ENCODE assay signal across 1 cellular context in the genomic region with DNA sequence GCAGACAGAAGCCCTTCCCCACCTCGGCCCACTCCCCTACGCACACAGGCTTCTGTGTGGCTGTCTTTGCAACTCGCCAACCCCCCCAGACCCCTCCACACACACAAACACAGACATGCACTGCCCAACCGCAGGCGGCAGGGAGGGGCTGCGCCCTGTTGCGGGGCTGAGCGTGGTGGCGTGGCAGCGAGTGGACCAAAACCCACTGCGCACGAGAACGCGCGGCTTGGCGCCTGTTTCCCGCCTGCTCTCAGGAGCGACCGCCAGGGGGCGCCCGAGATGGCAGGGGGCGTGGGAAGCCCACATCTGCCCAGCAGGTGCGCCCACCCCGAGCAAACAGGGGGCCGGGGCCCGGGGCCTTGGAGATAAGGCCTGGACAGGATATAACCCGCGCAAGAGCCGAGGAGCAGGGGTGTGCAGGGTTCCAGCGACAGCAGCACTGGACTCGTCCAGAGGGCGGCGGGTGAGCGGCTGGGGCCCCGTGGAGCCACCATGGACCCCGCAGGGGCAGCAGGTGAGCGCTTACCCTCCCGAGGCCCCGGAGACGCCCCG.
A peak's percentile ranks its signal among the peaks of the same experiment; 100 is the strongest.
TF ChIP-seq lines count a peak whose summit lies in the region.

A gene with protein sequence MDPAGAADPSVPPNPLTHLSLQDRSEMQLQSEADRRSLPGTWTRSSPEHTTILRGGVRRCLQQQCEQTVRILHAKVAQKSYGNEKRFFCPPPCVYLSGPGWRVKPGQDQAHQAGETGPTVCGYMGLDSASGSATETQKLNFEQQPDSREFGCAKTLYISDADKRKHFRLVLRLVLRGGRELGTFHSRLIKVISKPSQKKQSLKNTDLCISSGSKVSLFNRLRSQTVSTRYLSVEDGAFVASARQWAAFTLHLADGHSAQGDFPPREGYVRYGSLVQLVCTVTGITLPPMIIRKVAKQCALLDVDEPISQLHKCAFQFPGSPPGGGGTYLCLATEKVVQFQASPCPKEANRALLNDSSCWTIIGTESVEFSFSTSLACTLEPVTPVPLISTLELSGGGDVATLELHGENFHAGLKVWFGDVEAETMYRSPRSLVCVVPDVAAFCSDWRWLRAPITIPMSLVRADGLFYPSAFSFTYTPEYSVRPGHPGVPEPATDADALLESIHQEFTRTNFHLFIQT (plus strand): TSS at position 410 of the 552 bp plus-strand sequence. CDS start 83 bp downstream, at position 493.

TF ChIP-seq in K562, 482 proteins besides CTCF, POLR2A, EP300 and RAD21 (continued from another document):
- TF ChIP-seq, protein P1, sequence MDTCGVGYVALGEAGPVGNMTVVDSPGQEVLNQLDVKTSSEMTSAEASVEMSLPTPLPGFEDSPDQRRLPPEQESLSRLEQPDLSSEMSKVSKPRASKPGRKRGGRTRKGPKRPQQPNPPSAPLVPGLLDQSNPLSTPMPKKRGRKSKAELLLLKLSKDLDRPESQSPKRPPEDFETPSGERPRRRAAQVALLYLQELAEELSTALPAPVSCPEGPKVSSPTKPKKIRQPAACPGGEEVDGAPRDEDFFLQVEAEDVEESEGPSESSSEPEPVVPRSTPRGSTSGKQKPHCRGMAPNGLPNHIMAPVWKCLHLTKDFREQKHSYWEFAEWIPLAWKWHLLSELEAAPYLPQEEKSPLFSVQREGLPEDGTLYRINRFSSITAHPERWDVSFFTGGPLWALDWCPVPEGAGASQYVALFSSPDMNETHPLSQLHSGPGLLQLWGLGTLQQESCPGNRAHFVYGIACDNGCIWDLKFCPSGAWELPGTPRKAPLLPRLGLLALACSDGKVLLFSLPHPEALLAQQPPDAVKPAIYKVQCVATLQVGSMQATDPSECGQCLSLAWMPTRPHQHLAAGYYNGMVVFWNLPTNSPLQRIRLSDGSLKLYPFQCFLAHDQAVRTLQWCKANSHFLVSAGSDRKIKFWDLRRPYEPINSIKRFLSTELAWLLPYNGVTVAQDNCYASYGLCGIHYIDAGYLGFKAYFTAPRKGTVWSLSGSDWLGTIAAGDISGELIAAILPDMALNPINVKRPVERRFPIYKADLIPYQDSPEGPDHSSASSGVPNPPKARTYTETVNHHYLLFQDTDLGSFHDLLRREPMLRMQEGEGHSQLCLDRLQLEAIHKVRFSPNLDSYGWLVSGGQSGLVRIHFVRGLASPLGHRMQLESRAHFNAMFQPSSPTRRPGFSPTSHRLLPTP (IDR thresholded peaks at IDR 0.05; ENCODE audit: borderline replicate concordance, extremely low read depth, insufficient read length) = no peak
- TF ChIP-seq ZNF785 (CRISPR knock-in tag; IDR thresholded peaks at IDR 0.05) = no peak
- peak; percentile 48; the same call in 1 of the 2 replicates for TF ChIP-seq E2F3 (CRISPR knock-in tag; IDR thresholded peaks at IDR 0.05)
- peak; percentile 16; the same call in 1 of the 2 replicates for TF ChIP-seq ESRRA (IDR thresholded peaks at IDR 0.05; ENCODE audit: borderline replicate concordance, low read depth)
- TF ChIP-seq CCAR2 (IDR thresholded peaks at IDR 0.05; ENCODE audit: low read depth, low read length) = no peak
- TF ChIP-seq FOSL1 (tag; conservative IDR thresholded peaks at IDR 0.05) = no peak
- no peak for TF ChIP-seq ZNF140 (CRISPR knock-in tag; IDR thresholded peaks at IDR 0.05)
- TF ChIP-seq, protein P2, sequence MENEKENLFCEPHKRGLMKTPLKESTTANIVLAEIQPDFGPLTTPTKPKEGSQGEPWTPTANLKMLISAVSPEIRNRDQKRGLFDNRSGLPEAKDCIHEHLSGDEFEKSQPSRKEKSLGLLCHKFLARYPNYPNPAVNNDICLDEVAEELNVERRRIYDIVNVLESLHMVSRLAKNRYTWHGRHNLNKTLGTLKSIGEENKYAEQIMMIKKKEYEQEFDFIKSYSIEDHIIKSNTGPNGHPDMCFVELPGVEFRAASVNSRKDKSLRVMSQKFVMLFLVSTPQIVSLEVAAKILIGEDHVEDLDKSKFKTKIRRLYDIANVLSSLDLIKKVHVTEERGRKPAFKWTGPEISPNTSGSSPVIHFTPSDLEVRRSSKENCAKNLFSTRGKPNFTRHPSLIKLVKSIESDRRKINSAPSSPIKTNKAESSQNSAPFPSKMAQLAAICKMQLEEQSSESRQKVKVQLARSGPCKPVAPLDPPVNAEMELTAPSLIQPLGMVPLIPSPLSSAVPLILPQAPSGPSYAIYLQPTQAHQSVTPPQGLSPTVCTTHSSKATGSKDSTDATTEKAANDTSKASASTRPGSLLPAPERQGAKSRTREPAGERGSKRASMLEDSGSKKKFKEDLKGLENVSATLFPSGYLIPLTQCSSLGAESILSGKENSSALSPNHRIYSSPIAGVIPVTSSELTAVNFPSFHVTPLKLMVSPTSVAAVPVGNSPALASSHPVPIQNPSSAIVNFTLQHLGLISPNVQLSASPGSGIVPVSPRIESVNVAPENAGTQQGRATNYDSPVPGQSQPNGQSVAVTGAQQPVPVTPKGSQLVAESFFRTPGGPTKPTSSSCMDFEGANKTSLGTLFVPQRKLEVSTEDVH (IDR thresholded peaks at IDR 0.05; ENCODE audit: low read depth, partially characterized antibody) = peak; percentile 47
- peak; percentile 87 for TF ChIP-seq SAFB (IDR thresholded peaks at IDR 0.05; ENCODE audit: borderline replicate concordance, low read depth, low read length)
- peak; percentile 38; the same call in 1 of the 2 replicates for TF ChIP-seq KLF16 (IDR thresholded peaks at IDR 0.05)
- TF ChIP-seq BMI1 (IDR thresholded peaks at IDR 0.05; ENCODE audit: low read length) = no peak
- TF ChIP-seq, protein P3, sequence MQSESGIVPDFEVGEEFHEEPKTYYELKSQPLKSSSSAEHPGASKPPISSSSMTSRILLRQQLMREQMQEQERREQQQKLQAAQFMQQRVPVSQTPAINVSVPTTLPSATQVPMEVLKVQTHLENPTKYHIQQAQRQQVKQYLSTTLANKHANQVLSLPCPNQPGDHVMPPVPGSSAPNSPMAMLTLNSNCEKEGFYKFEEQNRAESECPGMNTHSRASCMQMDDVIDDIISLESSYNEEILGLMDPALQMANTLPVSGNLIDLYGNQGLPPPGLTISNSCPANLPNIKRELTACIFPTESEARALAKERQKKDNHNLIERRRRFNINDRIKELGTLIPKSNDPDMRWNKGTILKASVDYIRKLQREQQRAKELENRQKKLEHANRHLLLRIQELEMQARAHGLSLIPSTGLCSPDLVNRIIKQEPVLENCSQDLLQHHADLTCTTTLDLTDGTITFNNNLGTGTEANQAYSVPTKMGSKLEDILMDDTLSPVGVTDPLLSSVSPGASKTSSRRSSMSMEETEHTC (IDR thresholded peaks at IDR 0.05) = no peak
- no peak for TF ChIP-seq JUNB (CRISPR knock-in tag; conservative IDR thresholded peaks at IDR 0.05)
- no peak for TF ChIP-seq GTF2F1 (IDR thresholded peaks at IDR 0.05; ENCODE audit: low read depth, low read length)
- TF ChIP-seq CBFA2T3 (IDR thresholded peaks at IDR 0.05) = 0 out of 2 replicates have a peak, but pooled peaks have one; percentile 7
- TF ChIP-seq ZBTB7A (IDR thresholded peaks at IDR 0.05; ENCODE audit: borderline replicate concordance, control insufficient read depth, low read depth, low read length) = peak; percentile 86
- no peak for TF ChIP-seq NR2C1 (IDR thresholded peaks at IDR 0.05)
- TF ChIP-seq NR2C1 (tag; IDR thresholded peaks at IDR 0.05) = no peak
- TF ChIP-seq CBX1 (IDR thresholded peaks at IDR 0.05; ENCODE audit: low read depth) = no peak
- TF ChIP-seq SNRNP70 (optimal IDR thresholded peaks at IDR 0.05; ENCODE audit: low read depth, low read length) = no peak
- TF ChIP-seq, protein P4, sequence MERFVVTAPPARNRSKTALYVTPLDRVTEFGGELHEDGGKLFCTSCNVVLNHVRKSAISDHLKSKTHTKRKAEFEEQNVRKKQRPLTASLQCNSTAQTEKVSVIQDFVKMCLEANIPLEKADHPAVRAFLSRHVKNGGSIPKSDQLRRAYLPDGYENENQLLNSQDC (CRISPR knock-in tag; IDR thresholded peaks at IDR 0.05) = no peak
- TF ChIP-seq, protein P5, sequence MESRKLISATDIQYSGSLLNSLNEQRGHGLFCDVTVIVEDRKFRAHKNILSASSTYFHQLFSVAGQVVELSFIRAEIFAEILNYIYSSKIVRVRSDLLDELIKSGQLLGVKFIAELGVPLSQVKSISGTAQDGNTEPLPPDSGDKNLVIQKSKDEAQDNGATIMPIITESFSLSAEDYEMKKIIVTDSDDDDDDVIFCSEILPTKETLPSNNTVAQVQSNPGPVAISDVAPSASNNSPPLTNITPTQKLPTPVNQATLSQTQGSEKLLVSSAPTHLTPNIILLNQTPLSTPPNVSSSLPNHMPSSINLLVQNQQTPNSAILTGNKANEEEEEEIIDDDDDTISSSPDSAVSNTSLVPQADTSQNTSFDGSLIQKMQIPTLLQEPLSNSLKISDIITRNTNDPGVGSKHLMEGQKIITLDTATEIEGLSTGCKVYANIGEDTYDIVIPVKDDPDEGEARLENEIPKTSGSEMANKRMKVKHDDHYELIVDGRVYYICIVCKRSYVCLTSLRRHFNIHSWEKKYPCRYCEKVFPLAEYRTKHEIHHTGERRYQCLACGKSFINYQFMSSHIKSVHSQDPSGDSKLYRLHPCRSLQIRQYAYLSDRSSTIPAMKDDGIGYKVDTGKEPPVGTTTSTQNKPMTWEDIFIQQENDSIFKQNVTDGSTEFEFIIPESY (CRISPR knock-in tag; IDR thresholded peaks at IDR 0.05) = peak; percentile 30; the same call in 1 of the 2 replicates
- 0 out of 4 replicates have a peak, but pooled peaks of 1 of the 2 experiments have one; percentile 13 for TF ChIP-seq TRIM24 (IDR thresholded peaks at IDR 0.05)
- no peak for TF ChIP-seq TAF15 (IDR thresholded peaks at IDR 0.05; ENCODE audit: low read depth, low read length)
- TF ChIP-seq HDAC1 (IDR thresholded peaks at IDR 0.05) = no peak
- peak; percentile 15; the same call in 1 of the 2 replicates for TF ChIP-seq RBFOX2 (IDR thresholded peaks at IDR 0.05; ENCODE audit: low read depth, low read length)
- no peak for TF ChIP-seq SIRT6 (IDR thresholded peaks at IDR 0.05; ENCODE audit: low read depth, low read length)
- TF ChIP-seq PHB2 (IDR thresholded peaks at IDR 0.05; ENCODE audit: low read depth) = no peak
- peak; percentile 95 for TF ChIP-seq RB1 (IDR thresholded peaks at IDR 0.05; ENCODE audit: low read depth)
- TF ChIP-seq, protein P6, sequence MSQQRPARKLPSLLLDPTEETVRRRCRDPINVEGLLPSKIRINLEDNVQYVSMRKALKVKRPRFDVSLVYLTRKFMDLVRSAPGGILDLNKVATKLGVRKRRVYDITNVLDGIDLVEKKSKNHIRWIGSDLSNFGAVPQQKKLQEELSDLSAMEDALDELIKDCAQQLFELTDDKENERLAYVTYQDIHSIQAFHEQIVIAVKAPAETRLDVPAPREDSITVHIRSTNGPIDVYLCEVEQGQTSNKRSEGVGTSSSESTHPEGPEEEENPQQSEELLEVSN (IDR thresholded peaks at IDR 0.05; ENCODE audit: borderline replicate concordance in 1 of 2, extremely low read depth in 1 of 2, insufficient read depth in 1 of 2, insufficient read length in 1 of 2, low read depth in 1 of 2, low read length in 1 of 2, poor library complexity in 1 of 2, severe bottlenecking in 1 of 2) = peak; percentile 57 to 95
- TF ChIP-seq L3MBTL2 (IDR thresholded peaks at IDR 0.05) = peak; percentile 68
- no peak for TF ChIP-seq SPI1 (IDR thresholded peaks at IDR 0.05; ENCODE audit: borderline replicate concordance, low read depth, low read length)
- TF ChIP-seq ZNF263 (CRISPR knock-in tag; IDR thresholded peaks at IDR 0.05; ENCODE audit: borderline replicate concordance) = peak; percentile 38; the same call in 1 of the 2 replicates
- no peak for TF ChIP-seq ZNF143 (CRISPR knock-in tag; IDR thresholded peaks at IDR 0.05)
- TF ChIP-seq, protein P7, sequence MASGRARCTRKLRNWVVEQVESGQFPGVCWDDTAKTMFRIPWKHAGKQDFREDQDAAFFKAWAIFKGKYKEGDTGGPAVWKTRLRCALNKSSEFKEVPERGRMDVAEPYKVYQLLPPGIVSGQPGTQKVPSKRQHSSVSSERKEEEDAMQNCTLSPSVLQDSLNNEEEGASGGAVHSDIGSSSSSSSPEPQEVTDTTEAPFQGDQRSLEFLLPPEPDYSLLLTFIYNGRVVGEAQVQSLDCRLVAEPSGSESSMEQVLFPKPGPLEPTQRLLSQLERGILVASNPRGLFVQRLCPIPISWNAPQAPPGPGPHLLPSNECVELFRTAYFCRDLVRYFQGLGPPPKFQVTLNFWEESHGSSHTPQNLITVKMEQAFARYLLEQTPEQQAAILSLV (tag; IDR thresholded peaks at IDR 0.05) = no peak
- TF ChIP-seq KLF13 (tag; IDR thresholded peaks at IDR 0.05; ENCODE audit: borderline replicate concordance, low read depth) = peak; percentile 48; the same call in 1 of the 2 replicates
- TF ChIP-seq, protein P8, sequence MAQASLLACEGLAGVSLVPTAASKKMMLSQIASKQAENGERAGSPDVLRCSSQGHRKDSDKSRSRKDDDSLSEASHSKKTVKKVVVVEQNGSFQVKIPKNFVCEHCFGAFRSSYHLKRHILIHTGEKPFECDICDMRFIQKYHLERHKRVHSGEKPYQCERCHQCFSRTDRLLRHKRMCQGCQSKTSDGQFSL (CRISPR knock-in tag; IDR thresholded peaks at IDR 0.05) = 0 out of 2 replicates have a peak, but pooled peaks have one; percentile 28
- TF ChIP-seq, protein P8 (tag; IDR thresholded peaks at IDR 0.05) = no peak
TF ChIP-seq in K562: peak in this region for 26.
